ENCODE assay signal across 17 cellular contexts in the genomic region with DNA sequence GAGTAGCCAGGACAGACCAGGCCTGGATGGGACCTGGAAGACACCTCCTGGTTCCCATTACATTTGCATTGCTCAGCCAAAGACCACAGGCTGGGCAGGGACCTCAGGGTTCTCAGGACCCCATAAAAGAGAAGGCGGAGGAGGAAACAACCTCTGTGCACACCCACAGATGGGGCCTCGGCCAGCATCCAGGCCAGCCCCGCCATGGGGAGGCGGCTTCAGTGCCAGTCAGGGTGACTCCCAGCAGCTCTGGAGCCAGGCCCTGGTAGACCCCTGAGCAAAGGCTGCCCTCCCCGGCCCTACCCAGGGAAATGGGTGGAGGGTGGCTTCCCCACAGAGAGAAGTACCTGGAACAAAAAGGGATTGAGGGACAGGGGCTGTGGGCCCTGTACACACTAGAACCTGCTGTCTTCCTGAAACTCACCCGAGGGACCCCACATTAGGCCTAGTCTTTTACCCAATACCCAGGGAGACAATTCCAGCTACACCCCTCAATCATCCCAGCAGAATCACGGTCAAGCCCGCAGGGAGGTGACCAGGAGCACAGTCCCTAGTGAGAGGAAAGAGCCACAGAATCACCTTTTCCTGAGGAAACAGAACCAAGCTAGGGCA.
"Had no signal": no experiment of that assay in that cellular context is flagged by ENCODE, and none has a peak within 500 bp of the region (broad histone marks: within the 10 kb centered on the region; RNA-seq: fewer than 3 reads in every experiment).

No MANE protein-coding gene starts in this region.

- H3K27ac ChIP-seq: testis, tibial nerve, upper lobe of right lung had no signal

- DNase-seq: cerebellar nuclear complex; dermis blood vessel endothelial cell; erythroblast; foreskin melanocyte; hippocampal formation; mammary epithelial cell; spleen; stimulated activated CD4-positive, alpha-beta T cell treated with anti-CD3 and anti-CD28 coated beads, Interleukin-15, amount 100 ng/mL, for 24 hours; stimulated activated CD4-positive, alpha-beta T cell treated with anti-CD3 and anti-CD28 coated beads, Interleukin-1b, Interleukin-23, amount 100 ng/mL, for 48 hours; stimulated activated CD4-positive, alpha-beta T cell treated with anti-CD3 and anti-CD28 coated beads, Interleukin-4, amount 100 ng/mL, for 24 hours; stimulated activated naive CD8-positive, alpha-beta T cell treated with anti-CD3 and anti-CD28 coated beads, Interleukin-15, amount 100 ng/mL, for 72 hours; testis; upper lobe of right lung had no signal

- H3K27me3 ChIP-seq: spleen, testis, tibial nerve, upper lobe of right lung had no signal

- ATAC-seq: left lobe of liver; sciatic nerve; stimulated activated memory B cell treated with anti-CD40 and anti-IgM and Interleukin-4, amounts not matched to agents 10 μg/mL and 1 μg/mL and 100 μg/mL, for 72 hours; stimulated activated naive CD8-positive, alpha-beta T cell treated with anti-CD3 and anti-CD28 coated beads, Interleukin-15, amount 100 ng/mL, for 72 hours; upper lobe of right lung had no signal

- H3K4me1 ChIP-seq: testis, tibial nerve had no signal

- H3K4me3 ChIP-seq: spleen, testis, tibial nerve, upper lobe of right lung had no signal

- H3K9me3 ChIP-seq: testis had no signal

- H3K36me3 ChIP-seq: spleen, tibial nerve, upper lobe of right lung had no signal
